In the genomic region with DNA sequence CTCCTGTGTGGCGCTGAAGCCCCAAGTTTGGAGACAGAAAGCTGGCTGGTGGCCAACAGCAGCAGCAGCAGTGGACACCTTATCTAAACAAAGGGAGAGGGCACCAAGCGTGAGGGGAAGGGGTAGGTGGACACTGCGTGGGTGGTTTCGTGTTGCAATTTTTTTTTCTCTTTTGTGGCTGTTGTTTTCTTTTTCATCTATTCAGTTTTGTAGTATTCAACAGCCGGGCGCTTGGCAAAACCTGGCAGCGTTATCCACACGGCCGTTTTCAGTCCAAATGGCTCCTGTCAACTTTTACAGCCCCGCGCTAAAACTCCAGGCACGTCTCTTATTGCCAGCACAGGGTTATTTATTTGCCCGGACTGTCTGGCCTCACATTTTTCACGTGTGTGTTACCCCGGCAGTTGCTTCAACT, we compare ENCODE assay signal across 11 cellular contexts.
DNase-seq lines count a peak whose midpoint lies in the region; ATAC-seq, FAIRE-seq and TF ChIP-seq lines count a peak whose summit lies in the region.
"Had no signal": no experiment of that assay in that cellular context is flagged by ENCODE, and none has a peak within 500 bp of the region (broad histone marks: within the 10 kb centered on the region; RNA-seq: fewer than 3 reads in every experiment).

No MANE protein-coding gene starts in this region.

- H3K27ac Mint-ChIP-seq in neural crest cell (ENCODE audit: unreplicated experiment), result peak overlapping the region; percentile 45
- H3K27ac Mint-ChIP-seq in glutamatergic neuron (ENCODE audit: unreplicated experiment), result no peak overlapping the region
- H3K27ac Mint-ChIP-seq in effector memory CD8-positive, alpha-beta T cell, result no peak overlapping the region
- H3K27ac Mint-ChIP-seq: T-helper 1 cell treated with Interleukin-12 subunit alpha and Interleukin-12 subunit beta and Interleukin-4 antibody, amounts not matched to agents 30 μg/mL and 1 μg/mL, for 36 hours had no signal

- no peak for TF ChIP-seq POLR2A in endothelial cell of umbilical vein (IDR thresholded peaks at IDR 0.05; ENCODE audit: low read depth, low read length)

- POLR2A ChIA-PET in endothelial cell of umbilical vein (lab: Charles Lee), result no interaction called here

- no peak for ATAC-seq in GM18868 (IDR thresholded peaks at IDR 0.05; ENCODE audit: unreplicated experiment)
- ATAC-seq in effector memory CD8-positive, alpha-beta T cell (replicated peaks), result no peak
- ATAC-seq in GM21381 (IDR thresholded peaks at IDR 0.05; ENCODE audit: unreplicated experiment), result no peak

- peak overlapping the region; percentile 48 for H3K27ac ChIP-seq in endothelial cell of umbilical vein (ENCODE audit: insufficient read depth, low read depth, low read length)

- no peaks in the 10 kb centered on the region for H3K36me3 ChIP-seq in MG63
- no peaks in the 10 kb centered on the region for H3K36me3 ChIP-seq in endothelial cell of umbilical vein (ENCODE audit: control insufficient read depth in 2 of 2, extremely low read depth in 1 of 2, insufficient read depth in 2 of 2, low read length in 2 of 2)

- BruUV-seq in endothelial cell of umbilical vein (replicated peaks; lab: Mats Ljungman, UMichigan), result no TSS peak

- dilution Hi-C loops in endothelial cell of umbilical vein (cut with MboI; ENCODE audit: extremely low pct_ligation_motif_present, low sequenced_read_pairs), result no loop called here

- H3K9ac ChIP-seq in endothelial cell of umbilical vein (replicated peaks; ENCODE audit: extremely low read depth, insufficient read depth, low read length), result no peak overlapping the region

- peak overlapping the region; percentile 42 for H2AFZ ChIP-seq in endothelial cell of umbilical vein (ENCODE audit: low read depth, low read length)

- no peaks in the 10 kb centered on the region for H3K79me2 ChIP-seq in endothelial cell of umbilical vein (ENCODE audit: control insufficient read depth, insufficient read depth, low read length)

- peaks cover 21% of the 10 kb centered on the region for H3K4me1 ChIP-seq in endothelial cell of umbilical vein (ENCODE audit: control insufficient read depth, extremely low read depth, insufficient read depth, low read length)

- H3K36me3 Mint-ChIP-seq in neural crest cell (ENCODE audit: low read depth), result no peaks in the 10 kb centered on the region
- H3K36me3 Mint-ChIP-seq in glutamatergic neuron (ENCODE audit: unreplicated experiment), result no peaks in the 10 kb centered on the region
- no peaks in the 10 kb centered on the region for H3K36me3 Mint-ChIP-seq in effector memory CD8-positive, alpha-beta T cell (ENCODE audit: insufficient read depth)
- H3K36me3 Mint-ChIP-seq: IgD-negative memory B cell had no signal

- H3K27me3 ChIP-seq in MG63 (no peaks in the 10 kb centered on the region), endothelial cell of umbilical vein (ENCODE audit: control insufficient read depth in 2 of 2, insufficient read depth in 2 of 2, low read length in 2 of 2) (no peaks in the 10 kb centered on the region)

- H3K27me3 Mint-ChIP-seq in neural crest cell (ENCODE audit: low read depth) (peaks cover 62% of the 10 kb centered on the region), glutamatergic neuron (ENCODE audit: unreplicated experiment) (peaks cover 2% of the 10 kb centered on the region)
- H3K27me3 Mint-ChIP-seq in effector memory CD8-positive, alpha-beta T cell, result no peaks in the 10 kb centered on the region

- CTCF ChIA-PET in endothelial cell of umbilical vein (lab: Charles Lee), result no interaction called here

- TF ChIP-seq CTCF in endothelial cell of umbilical vein (IDR thresholded peaks at IDR 0.05; ENCODE audit: extremely low read depth in 1 of 2, insufficient read depth in 1 of 2, low read depth in 1 of 2, low read length in 2 of 2), result no peak
- no peak for TF ChIP-seq CTCF in neural crest cell (conservative IDR thresholded peaks at IDR 0.05)
- no peak for TF ChIP-seq CTCF in glutamatergic neuron (IDR thresholded peaks at IDR 0.05; ENCODE audit: partially characterized antibody, unreplicated experiment)

- no peaks in the 10 kb centered on the region for H3K9me1 ChIP-seq in endothelial cell of umbilical vein (replicated peaks; ENCODE audit: control insufficient read depth, extremely low read depth, insufficient read depth, low read length)

- DNase-seq in COR-L47 (lab: John Stamatoyannopoulos, UW) (peak; percentile 16), MG63 (peak; percentile 74), endothelial cell of umbilical vein (ENCODE audit: low read depth, low spot score) (peak; percentile 14), neural crest cell (ENCODE audit: low read depth, low spot score) (no peak), glutamatergic neuron (no peak)
- no peak for DNase-seq in effector memory CD8-positive, alpha-beta T cell
- DNase-seq: NCI-H82 had no signal

- H4K20me1 ChIP-seq in endothelial cell of umbilical vein (replicated peaks; ENCODE audit: control insufficient read depth, extremely low read depth, insufficient read depth, low read length), result no peaks in the 10 kb centered on the region

- peak overlapping the region; percentile 52 for H3K4me3 Mint-ChIP-seq in neural crest cell
- H3K4me3 Mint-ChIP-seq in glutamatergic neuron (ENCODE audit: unreplicated experiment), result no peak overlapping the region
- no peak overlapping the region for H3K4me3 Mint-ChIP-seq in effector memory CD8-positive, alpha-beta T cell
- H3K4me3 Mint-ChIP-seq: T-helper 1 cell treated with Interleukin-12 subunit alpha and Interleukin-12 subunit beta and Interleukin-4 antibody, amounts not matched to agents 30 μg/mL and 1 μg/mL, for 36 hours had no signal

- peaks cover 64% of the 10 kb centered on the region for H3K4me1 Mint-ChIP-seq in neural crest cell
- H3K4me1 Mint-ChIP-seq in glutamatergic neuron (ENCODE audit: low read depth, unreplicated experiment), result peaks cover 12% of the 10 kb centered on the region
- no peaks in the 10 kb centered on the region for H3K4me1 Mint-ChIP-seq in effector memory CD8-positive, alpha-beta T cell (ENCODE audit: low read depth in 2 of 2)

- H3K4me2 ChIP-seq in endothelial cell of umbilical vein (ENCODE audit: insufficient read depth, low read length), result peak overlapping the region; percentile 32

- intact Hi-C loops in endothelial cell of umbilical vein (cut with micrococcal nuclease), result loop anchor here (5.0 kb wide), 5 partner anchors 48 to 262 kb away; no protein-coding TSS in a partner anchor

- FAIRE-seq in endothelial cell of umbilical vein (lab: Jason Lieb, UNC), result no peak

- H3K9me3 Mint-ChIP-seq in neural crest cell (no peaks in the 10 kb centered on the region), glutamatergic neuron (ENCODE audit: unreplicated experiment) (no peaks in the 10 kb centered on the region)
- H3K9me3 Mint-ChIP-seq in effector memory CD8-positive, alpha-beta T cell, result no peaks in the 10 kb centered on the region
- H3K9me3 Mint-ChIP-seq: IgD-negative memory B cell; T-helper 1 cell treated with Interleukin-12 subunit alpha and Interleukin-12 subunit beta and Interleukin-4 antibody, amounts not matched to agents 30 μg/mL and 1 μg/mL, for 36 hours had no signal

- H3K4me3 ChIP-seq in MG63 (no peak overlapping the region), endothelial cell of umbilical vein (replicated peaks in 1 of 3; ENCODE audit: insufficient read depth in 1 of 3, low read depth in 1 of 3, low read length in 3 of 3) (no peak overlapping the region)

- H3K9me3 ChIP-seq in MG63, result no peaks in the 10 kb centered on the region
- H3K9me3 ChIP-seq in endothelial cell of umbilical vein (replicated peaks; ENCODE audit: control insufficient read depth, insufficient read depth, low read length), result no peaks in the 10 kb centered on the region

TF ChIP-seq in endothelial cell of umbilical vein, 7 proteins besides CTCF, POLR2A, EP300 and RAD21:
- TF ChIP-seq, protein P1, sequence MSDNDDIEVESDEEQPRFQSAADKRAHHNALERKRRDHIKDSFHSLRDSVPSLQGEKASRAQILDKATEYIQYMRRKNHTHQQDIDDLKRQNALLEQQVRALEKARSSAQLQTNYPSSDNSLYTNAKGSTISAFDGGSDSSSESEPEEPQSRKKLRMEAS (IDR thresholded peaks at IDR 0.05; ENCODE audit: insufficient read depth, insufficient read length), result no peak
- TF ChIP-seq MYC (IDR thresholded peaks at IDR 0.05; ENCODE audit: low read depth, low read length), result no peak

Comparison
In these comparisons a context has a peak if more than half of its experiments do, and no peak if none do; other contexts are left out.
1. DNase-seq: peak in COR-L47 (single experiment), MG63 (single experiment) and endothelial cell of umbilical vein (single experiment); none in neural crest cell (single experiment), glutamatergic neuron (single experiment) and effector memory CD8-positive, alpha-beta T cell (0 of 3).